Comparison of ENCODE assay signal across 8 cellular contexts in the genomic region with DNA sequence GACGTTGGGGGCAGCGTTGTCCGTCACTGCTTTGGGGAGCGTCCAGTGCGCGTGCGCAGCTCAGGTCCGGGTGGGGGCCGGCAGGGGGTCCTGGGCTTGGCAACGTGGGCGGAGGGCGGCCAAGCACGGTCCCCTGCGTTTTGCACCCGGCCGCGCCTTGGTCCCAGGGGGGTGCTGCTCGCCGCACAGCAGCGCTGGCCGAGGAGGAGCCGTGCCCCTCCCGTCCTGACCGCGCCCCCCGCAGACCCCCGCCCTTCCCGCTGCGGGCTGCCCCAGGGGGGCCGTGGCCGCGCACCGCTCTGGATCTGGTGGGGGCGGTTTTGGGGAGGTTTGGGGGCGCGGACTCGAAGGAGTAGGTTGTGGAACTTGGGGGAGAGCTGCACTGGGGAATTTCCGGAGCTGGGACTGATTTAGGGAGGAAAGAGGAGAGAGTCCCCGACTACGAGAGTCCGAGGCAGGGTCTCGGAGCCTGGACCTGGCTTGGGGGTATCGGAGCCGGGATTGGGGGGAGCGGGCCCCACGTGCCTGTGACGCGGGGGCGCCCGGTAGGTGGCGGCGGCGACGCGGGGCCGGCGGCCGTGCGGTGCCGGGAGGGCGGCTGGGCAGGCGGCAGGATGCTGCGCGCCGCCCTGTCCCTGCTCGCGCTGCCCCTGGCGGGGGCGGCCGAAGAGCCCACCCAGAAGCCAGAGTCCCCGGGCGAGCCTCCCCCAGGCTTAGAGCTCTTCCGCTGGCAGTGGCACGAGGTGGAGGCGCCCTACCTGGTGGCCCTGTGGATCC. TPM values are rescaled to one million over a fixed set of nuclear protein-coding genes. Genes with fewer than 3 reads are reported as not detected.
DNase-seq lines count a peak whose midpoint lies in the region; ATAC-seq and TF ChIP-seq lines count a peak whose summit lies in the region.

A gene with protein sequence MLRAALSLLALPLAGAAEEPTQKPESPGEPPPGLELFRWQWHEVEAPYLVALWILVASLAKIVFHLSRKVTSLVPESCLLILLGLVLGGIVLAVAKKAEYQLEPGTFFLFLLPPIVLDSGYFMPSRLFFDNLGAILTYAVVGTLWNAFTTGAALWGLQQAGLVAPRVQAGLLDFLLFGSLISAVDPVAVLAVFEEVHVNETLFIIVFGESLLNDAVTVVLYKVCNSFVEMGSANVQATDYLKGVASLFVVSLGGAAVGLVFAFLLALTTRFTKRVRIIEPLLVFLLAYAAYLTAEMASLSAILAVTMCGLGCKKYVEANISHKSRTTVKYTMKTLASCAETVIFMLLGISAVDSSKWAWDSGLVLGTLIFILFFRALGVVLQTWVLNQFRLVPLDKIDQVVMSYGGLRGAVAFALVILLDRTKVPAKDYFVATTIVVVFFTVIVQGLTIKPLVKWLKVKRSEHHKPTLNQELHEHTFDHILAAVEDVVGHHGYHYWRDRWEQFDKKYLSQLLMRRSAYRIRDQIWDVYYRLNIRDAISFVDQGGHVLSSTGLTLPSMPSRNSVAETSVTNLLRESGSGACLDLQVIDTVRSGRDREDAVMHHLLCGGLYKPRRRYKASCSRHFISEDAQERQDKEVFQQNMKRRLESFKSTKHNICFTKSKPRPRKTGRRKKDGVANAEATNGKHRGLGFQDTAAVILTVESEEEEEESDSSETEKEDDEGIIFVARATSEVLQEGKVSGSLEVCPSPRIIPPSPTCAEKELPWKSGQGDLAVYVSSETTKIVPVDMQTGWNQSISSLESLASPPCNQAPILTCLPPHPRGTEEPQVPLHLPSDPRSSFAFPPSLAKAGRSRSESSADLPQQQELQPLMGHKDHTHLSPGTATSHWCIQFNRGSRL (plus strand): TSS at position 579 of the 777 bp plus-strand sequence. CDS start 36 bp downstream, at position 615.

- H3K36me3 Mint-ChIP-seq in WTC11 (no peaks in the 10 kb centered on the region), osteocyte (ENCODE audit: unreplicated experiment) (no peaks in the 10 kb centered on the region)

- H3K9me3 Mint-ChIP-seq in WTC11 = no peaks in the 10 kb centered on the region
- no peaks in the 10 kb centered on the region for H3K9me3 Mint-ChIP-seq in osteocyte (ENCODE audit: unreplicated experiment)

- no peak; the same call in 1 of the 2 replicates for TF ChIP-seq CTCF in AG10803 (conservative IDR thresholded peaks at IDR 0.05; ENCODE audit: low read length)
- TF ChIP-seq CTCF in GM13977 (IDR thresholded peaks at IDR 0.05; ENCODE audit: extremely low read depth, insufficient read depth, missing control alignments) = peak; percentile 23
- TF ChIP-seq CTCF in WTC11 (IDR thresholded peaks at IDR 0.05) = no peak
- TF ChIP-seq CTCF in fibroblast of the aortic adventitia (IDR thresholded peaks at IDR 0.05; ENCODE audit: insufficient read depth, low read length) = no peak
- peak; percentile 29 for TF ChIP-seq CTCF in osteocyte (IDR thresholded peaks at IDR 0.05)

- in situ Hi-C loops in GM13977 (cut with MboI; ENCODE audit: low pct_unique_long_range_greater_than_20kb, low sequenced_read_pairs, unreplicated experiment) = no loop called here

- CTCF ChIA-PET in WTC11 (lab: Charles Lee) = interaction anchor here (0.7 to 5.0 kb wide), 14 partner anchors 12 to 295 kb away, joined by 3 to 57 read pairs (median 14); a partner anchor contains a TSS

- no peak for ATAC-seq in WTC11
- no peak for ATAC-seq in HG03354 (IDR thresholded peaks at IDR 0.05; ENCODE audit: poor library complexity, severe bottlenecking, unreplicated experiment)
- ATAC-seq in GM21367 (IDR thresholded peaks at IDR 0.05; ENCODE audit: unreplicated experiment) = no peak

- peak within 1 kb of the TSS; percentile 89 for H3K4me3 Mint-ChIP-seq in WTC11
- peak within 1 kb of the TSS; percentile 85 for H3K4me3 Mint-ChIP-seq in osteocyte (ENCODE audit: unreplicated experiment)

- H3K27me3 Mint-ChIP-seq in WTC11 (ENCODE audit: low read depth) = peaks cover 40% of the 10 kb centered on the region
- no peaks in the 10 kb centered on the region for H3K27me3 Mint-ChIP-seq in osteocyte (ENCODE audit: unreplicated experiment)

- H3K27ac Mint-ChIP-seq in WTC11 (peak within 1 kb of the TSS; percentile 80), osteocyte (ENCODE audit: unreplicated experiment) (peak within 1 kb of the TSS; percentile 95)

- no peak for DNase-seq in AG10803 (ENCODE audit: low read depth)
- DNase-seq in GM13977 (ENCODE audit: low spot score) = peak; percentile 72
- peak; percentile 53 for DNase-seq in WTC11 (ENCODE audit: low spot score)
- no peak for DNase-seq in fibroblast of the aortic adventitia (ENCODE audit: low read depth)
- no peak for DNase-seq in osteocyte (ENCODE audit: extremely low spot score, unreplicated experiment)
- no peak for DNase-seq in midbrain (lab: John Stamatoyannopoulos, UW)

- H3K4me3 ChIP-seq in AG10803 (ENCODE audit: low read length) (peak within 1 kb of the TSS; percentile 65), fibroblast of the aortic adventitia (ENCODE audit: low read depth, low read length) (peak within 1 kb of the TSS; percentile 65)

- POLR2A ChIA-PET in WTC11 (lab: Charles Lee) = interaction anchor here (1.3 to 3.2 kb wide), 3 partner anchors 11 to 22 kb away, joined by 5 to 26 read pairs (median 18); a partner anchor contains a TSS

- H3K4me1 Mint-ChIP-seq in WTC11 (peaks cover 31% of the 10 kb centered on the region), osteocyte (ENCODE audit: unreplicated experiment) (peaks cover 43% of the 10 kb centered on the region)

TF ChIP-seq in WTC11, 78 proteins besides CTCF, POLR2A, EP300 and RAD21 (continues in another document):
- TF ChIP-seq SP1 (CRISPR knock-in tag; conservative IDR thresholded peaks at IDR 0.05) = 0 out of 2 replicates have a peak, but pooled peaks have one; percentile 38
- TF ChIP-seq, protein P1, sequence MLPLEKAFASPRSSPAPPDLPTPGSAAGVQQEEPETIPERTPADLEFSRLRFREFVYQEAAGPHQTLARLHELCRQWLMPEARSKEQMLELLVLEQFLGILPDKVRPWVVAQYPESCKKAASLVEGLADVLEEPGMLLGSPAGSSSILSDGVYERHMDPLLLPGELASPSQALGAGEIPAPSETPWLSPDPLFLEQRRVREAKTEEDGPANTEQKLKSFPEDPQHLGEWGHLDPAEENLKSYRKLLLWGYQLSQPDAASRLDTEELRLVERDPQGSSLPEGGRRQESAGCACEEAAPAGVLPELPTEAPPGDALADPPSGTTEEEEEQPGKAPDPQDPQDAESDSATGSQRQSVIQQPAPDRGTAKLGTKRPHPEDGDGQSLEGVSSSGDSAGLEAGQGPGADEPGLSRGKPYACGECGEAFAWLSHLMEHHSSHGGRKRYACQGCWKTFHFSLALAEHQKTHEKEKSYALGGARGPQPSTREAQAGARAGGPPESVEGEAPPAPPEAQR (CRISPR knock-in tag; IDR thresholded peaks at IDR 0.05) = no peak
- TF ChIP-seq RELA (CRISPR knock-in tag; IDR thresholded peaks at IDR 0.05; ENCODE audit: borderline replicate concordance) = no peak
- TF ChIP-seq, protein P2, sequence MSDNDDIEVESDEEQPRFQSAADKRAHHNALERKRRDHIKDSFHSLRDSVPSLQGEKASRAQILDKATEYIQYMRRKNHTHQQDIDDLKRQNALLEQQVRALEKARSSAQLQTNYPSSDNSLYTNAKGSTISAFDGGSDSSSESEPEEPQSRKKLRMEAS (CRISPR knock-in tag; IDR thresholded peaks at IDR 0.05) = no peak; the same call in 1 of the 2 replicates
- TF ChIP-seq TEAD1 (CRISPR knock-in tag; IDR thresholded peaks at IDR 0.05) = 0 out of 2 replicates have a peak, but pooled peaks have one; percentile 28
- TF ChIP-seq SOX15 (CRISPR knock-in tag; IDR thresholded peaks at IDR 0.05) = no peak
- TF ChIP-seq, protein P3, sequence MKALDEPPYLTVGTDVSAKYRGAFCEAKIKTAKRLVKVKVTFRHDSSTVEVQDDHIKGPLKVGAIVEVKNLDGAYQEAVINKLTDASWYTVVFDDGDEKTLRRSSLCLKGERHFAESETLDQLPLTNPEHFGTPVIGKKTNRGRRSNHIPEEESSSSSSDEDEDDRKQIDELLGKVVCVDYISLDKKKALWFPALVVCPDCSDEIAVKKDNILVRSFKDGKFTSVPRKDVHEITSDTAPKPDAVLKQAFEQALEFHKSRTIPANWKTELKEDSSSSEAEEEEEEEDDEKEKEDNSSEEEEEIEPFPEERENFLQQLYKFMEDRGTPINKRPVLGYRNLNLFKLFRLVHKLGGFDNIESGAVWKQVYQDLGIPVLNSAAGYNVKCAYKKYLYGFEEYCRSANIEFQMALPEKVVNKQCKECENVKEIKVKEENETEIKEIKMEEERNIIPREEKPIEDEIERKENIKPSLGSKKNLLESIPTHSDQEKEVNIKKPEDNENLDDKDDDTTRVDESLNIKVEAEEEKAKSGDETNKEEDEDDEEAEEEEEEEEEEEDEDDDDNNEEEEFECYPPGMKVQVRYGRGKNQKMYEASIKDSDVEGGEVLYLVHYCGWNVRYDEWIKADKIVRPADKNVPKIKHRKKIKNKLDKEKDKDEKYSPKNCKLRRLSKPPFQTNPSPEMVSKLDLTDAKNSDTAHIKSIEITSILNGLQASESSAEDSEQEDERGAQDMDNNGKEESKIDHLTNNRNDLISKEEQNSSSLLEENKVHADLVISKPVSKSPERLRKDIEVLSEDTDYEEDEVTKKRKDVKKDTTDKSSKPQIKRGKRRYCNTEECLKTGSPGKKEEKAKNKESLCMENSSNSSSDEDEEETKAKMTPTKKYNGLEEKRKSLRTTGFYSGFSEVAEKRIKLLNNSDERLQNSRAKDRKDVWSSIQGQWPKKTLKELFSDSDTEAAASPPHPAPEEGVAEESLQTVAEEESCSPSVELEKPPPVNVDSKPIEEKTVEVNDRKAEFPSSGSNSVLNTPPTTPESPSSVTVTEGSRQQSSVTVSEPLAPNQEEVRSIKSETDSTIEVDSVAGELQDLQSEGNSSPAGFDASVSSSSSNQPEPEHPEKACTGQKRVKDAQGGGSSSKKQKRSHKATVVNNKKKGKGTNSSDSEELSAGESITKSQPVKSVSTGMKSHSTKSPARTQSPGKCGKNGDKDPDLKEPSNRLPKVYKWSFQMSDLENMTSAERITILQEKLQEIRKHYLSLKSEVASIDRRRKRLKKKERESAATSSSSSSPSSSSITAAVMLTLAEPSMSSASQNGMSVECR (CRISPR knock-in tag; IDR thresholded peaks at IDR 0.05; ENCODE audit: borderline replicate concordance) = peak; percentile 10; the same call in 1 of the 2 replicates
- TF ChIP-seq ATF1 (CRISPR knock-in tag; IDR thresholded peaks at IDR 0.05) = no peak
- TF ChIP-seq, protein P4, sequence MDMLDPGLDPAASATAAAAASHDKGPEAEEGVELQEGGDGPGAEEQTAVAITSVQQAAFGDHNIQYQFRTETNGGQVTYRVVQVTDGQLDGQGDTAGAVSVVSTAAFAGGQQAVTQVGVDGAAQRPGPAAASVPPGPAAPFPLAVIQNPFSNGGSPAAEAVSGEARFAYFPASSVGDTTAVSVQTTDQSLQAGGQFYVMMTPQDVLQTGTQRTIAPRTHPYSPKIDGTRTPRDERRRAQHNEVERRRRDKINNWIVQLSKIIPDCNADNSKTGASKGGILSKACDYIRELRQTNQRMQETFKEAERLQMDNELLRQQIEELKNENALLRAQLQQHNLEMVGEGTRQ (CRISPR knock-in tag; IDR thresholded peaks at IDR 0.05) = peak; percentile 60
- peak; percentile 38; the same call in 1 of the 2 replicates for TF ChIP-seq ZNF232 (CRISPR knock-in tag; IDR thresholded peaks at IDR 0.05)

RNA-seq across cellular contexts. Expression of the gene that starts here (rescaled TPM):
- 10.3 to 14.4 TPM (median 12.9 TPM) in 3 replicates for total RNA-seq in WTC11 (2021)
- 0.65 and 1.4 TPM in 2 replicates for total RNA-seq in fibroblast of the aortic adventitia (ENCODE audit: low replicate concordance)
- total RNA-seq in osteocyte = 4.2 and 4.4 TPM in 2 replicates

Comparison
In these comparisons a context has a peak if more than half of its experiments do, and no peak if none do; other contexts are left out.
1. DNase-seq: peak in GM13977 (single experiment) and WTC11 (single experiment); none in AG10803 (single experiment), fibroblast of the aortic adventitia (single experiment), osteocyte (single experiment) and midbrain (single experiment).
2. CTCF ChIP-seq: peak in GM13977 (single experiment) and osteocyte (single experiment); none in AG10803 (single experiment), WTC11 (single experiment) and fibroblast of the aortic adventitia (single experiment).